8 cellular contexts compared by ENCODE assay signal in genomic region chr3:112990672-112991602, GRCh38. TPM values are rescaled to one million over a fixed set of nuclear protein-coding genes. Genes with fewer than 3 reads are reported as not detected.
DNase-seq lines count a peak whose midpoint lies in the region; ATAC-seq and TF ChIP-seq lines count a peak whose summit lies in the region.

Gene GTPBP8 (plus strand): TSS chr3:112990984. CDS start chr3:112991000, 16 bp downstream.

- peak; percentile 94 for DNase-seq in A673 (ENCODE audit: low spot score)
- DNase-seq in NCI-H2196 (lab: John Stamatoyannopoulos, UW; ENCODE audit: unreplicated experiment), result peak; percentile 91
- peak; percentile 76 to 84 for DNase-seq in breast epithelium (ENCODE audit: low spot score in 2 of 2)

- POLR2A ChIA-PET in A673 (lab: Charles Lee; ENCODE audit: low non-redundant PET), result no interaction called here

- intact Hi-C loops in A673 (cut with micrococcal nuclease; ENCODE audit: unreplicated experiment) (no loop called here), breast epithelium (cut with DNase I; ENCODE audit: low total_unique reads) (no loop called here)

- H3K4me1 ChIP-seq in A673 (ENCODE audit: insufficient read depth, low read length, poor library complexity, severe bottlenecking) (peaks cover 12% of the 10 kb centered on the region), breast epithelium (peaks cover 0 to 11% of the 10 kb centered on the region in 2 donors), iPS-20b (ENCODE audit: insufficient read depth, low read length) (peaks cover 6% of the 10 kb centered on the region; the same call in 1 of the 2 replicates)

- ATAC-seq in GM18868 (IDR thresholded peaks at IDR 0.05; ENCODE audit: unreplicated experiment), result peak; percentile 87
- peak; percentile 90 for ATAC-seq in HG03108 (IDR thresholded peaks at IDR 0.05; ENCODE audit: unreplicated experiment)

- H3K9ac ChIP-seq in iPS-20b (ENCODE audit: low read depth, low read length), result peak within 1 kb of the TSS; percentile 91

- H3K27ac ChIP-seq in A673 (ENCODE audit: low read depth, low read length, poor library complexity, severe bottlenecking) (peak within 1 kb of the TSS; percentile 83), VCaP (peak within 1 kb of the TSS; percentile 96), breast epithelium (peak within 1 kb of the TSS; percentile 97 to 99), iPS-20b (ENCODE audit: low read length) (peak within 1 kb of the TSS; percentile 53), skin epidermis (peak within 1 kb of the TSS; percentile 78 to 98 (median 93))

- CTCF ChIA-PET in A673 (lab: Charles Lee), result no interaction called here

- H3K4me3 ChIP-seq in A673 (ENCODE audit: low read depth, low read length, poor library complexity, severe bottlenecking) (peak within 1 kb of the TSS; percentile 85), breast epithelium (peak within 1 kb of the TSS; percentile 87 to 92 (median 88)), iPS-20b (ENCODE audit: low read length) (peak within 1 kb of the TSS; percentile 91), skin epidermis (peak within 1 kb of the TSS; percentile 56 to 84 (median 64))

- no peaks in the 10 kb centered on the region for H3K36me3 ChIP-seq in A673 (ENCODE audit: insufficient read depth, low read length, poor library complexity, severe bottlenecking)
- H3K36me3 ChIP-seq in breast epithelium, result no peaks in the 10 kb centered on the region
- H3K36me3 ChIP-seq in iPS-20b (ENCODE audit: insufficient read depth, low read depth, low read length), result peaks cover 3% of the 10 kb centered on the region; the same call in 1 of the 2 replicates

- no peaks in the 10 kb centered on the region for H3K27me3 ChIP-seq in A673 (replicated peaks; ENCODE audit: insufficient read depth, low read depth, low read length, poor library complexity)
- no peaks in the 10 kb centered on the region for H3K27me3 ChIP-seq in breast epithelium
- H3K27me3 ChIP-seq in iPS-20b (ENCODE audit: insufficient read depth, low read length), result no peaks in the 10 kb centered on the region

- no peaks in the 10 kb centered on the region for H3K9me3 ChIP-seq in A673 (ENCODE audit: low read depth, low read length, poor library complexity, severe bottlenecking)
- no peaks in the 10 kb centered on the region for H3K9me3 ChIP-seq in breast epithelium
- no peaks in the 10 kb centered on the region for H3K9me3 ChIP-seq in iPS-20b (ENCODE audit: insufficient read depth, low read depth, low read length)

- TF ChIP-seq CTCF in A673 (conservative IDR thresholded peaks at IDR 0.05; ENCODE audit: low read depth, low read length) (no peak), VCaP (conservative IDR thresholded peaks at IDR 0.05) (no peak), breast epithelium (IDR thresholded peaks at IDR 0.05) (peak in 1 of 3 donors; percentile 14)

- BruUV-seq in A673 (replicated peaks; lab: Mats Ljungman, UMichigan), result TSS peak; percentile 51

- TF ChIP-seq POLR2A in breast epithelium (IDR thresholded peaks at IDR 0.05), result peak; percentile 72

RNA-seq across cellular contexts. Expression of gene GTPBP8, which starts in this region (rescaled TPM):
- 18.3 and 21.5 TPM in 2 replicates for total RNA-seq in A673 (2021)
- 10 to 100 TPM; 23.4 to 32.8 (median 24.2) TPM for total RNA-seq in breast epithelium

Comparison
In these comparisons a context has a peak if more than half of its experiments do, and no peak if none do; other contexts are left out.
1. Peak in every context shown above with its lines: DNase-seq, ATAC-seq, H3K4me3 ChIP-seq and H3K27ac ChIP-seq.